12 cellular contexts compared by ENCODE assay signal in the genomic region with DNA sequence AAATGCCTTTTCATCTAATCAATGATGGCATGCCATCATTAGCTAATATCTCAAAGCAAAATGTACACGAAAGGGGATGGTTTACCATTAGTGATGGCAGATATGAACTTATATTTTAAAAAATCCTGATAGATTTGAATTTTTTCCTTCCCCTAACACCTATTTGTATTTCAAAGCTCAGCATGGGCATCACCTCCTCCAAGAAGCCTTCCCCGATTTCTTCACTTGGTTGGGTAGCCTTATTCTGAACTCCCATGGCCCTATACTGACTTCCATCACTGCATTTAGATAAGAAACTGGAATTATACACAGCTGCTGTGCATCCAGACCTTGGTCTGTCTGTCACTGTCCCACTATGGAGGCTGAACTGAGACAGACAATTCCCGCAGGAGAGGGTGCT.
"Had no signal": no experiment of that assay in that cellular context is flagged by ENCODE, and none has a peak within 500 bp of the region (broad histone marks: within the 10 kb centered on the region; RNA-seq: fewer than 3 reads in every experiment).

No MANE protein-coding gene starts in this region.

- H3K4me3 Mint-ChIP-seq: activated CD4-positive, alpha-beta memory T cell treated with anti-CD3 and anti-CD28 coated beads, Interleukin-2, amount 10 ng/mL, durations not matched to agents 7 days and 5 days; neural crest cell; type B pancreatic cell had no signal

- H3K9me3 Mint-ChIP-seq: activated CD4-positive, alpha-beta memory T cell treated with anti-CD3 and anti-CD28 coated beads, Interleukin-2, amount 10 ng/mL, durations not matched to agents 7 days and 5 days; activated naive CD4-positive, alpha-beta T cell treated with anti-CD3 and anti-CD28 coated beads, Interleukin-2, amount 50 U/mL, for 72 hours; neural crest cell had no signal

- H3K27ac Mint-ChIP-seq: activated CD4-positive, alpha-beta memory T cell treated with anti-CD3 and anti-CD28 coated beads, Interleukin-2, amount 10 ng/mL, durations not matched to agents 7 days and 5 days; type B pancreatic cell had no signal

- ATAC-seq: activated CD4-positive, CD25-positive, alpha-beta regulatory T cell treated with anti-CD3 and anti-CD28 coated beads, Interleukin-2, amount 50 U/mL, for 24 hours; activated naive CD4-positive, alpha-beta T cell treated with anti-CD3 and anti-CD28 coated beads, Interleukin-2, amount 50 U/mL, for 72 hours had no signal

- DNase-seq: activated CD4-positive, alpha-beta memory T cell treated with anti-CD3 and anti-CD28 coated beads, Interleukin-2, amount 10 ng/mL, durations not matched to agents 7 days and 5 days; activated CD8-positive, alpha-beta memory T cell treated with anti-CD3 and anti-CD28 coated beads, Interleukin-2, amount 50 U/mL, for 48 hours; aorta; esophagus squamous epithelium; foreskin fibroblast; retina; SIG-M5; small intestine had no signal

- H3K27me3 Mint-ChIP-seq: activated CD4-positive, alpha-beta memory T cell treated with anti-CD3 and anti-CD28 coated beads, Interleukin-2, amount 10 ng/mL, durations not matched to agents 7 days and 5 days; type B pancreatic cell had no signal
